ENCODE assay signal across 13 cellular contexts in the genomic region with DNA sequence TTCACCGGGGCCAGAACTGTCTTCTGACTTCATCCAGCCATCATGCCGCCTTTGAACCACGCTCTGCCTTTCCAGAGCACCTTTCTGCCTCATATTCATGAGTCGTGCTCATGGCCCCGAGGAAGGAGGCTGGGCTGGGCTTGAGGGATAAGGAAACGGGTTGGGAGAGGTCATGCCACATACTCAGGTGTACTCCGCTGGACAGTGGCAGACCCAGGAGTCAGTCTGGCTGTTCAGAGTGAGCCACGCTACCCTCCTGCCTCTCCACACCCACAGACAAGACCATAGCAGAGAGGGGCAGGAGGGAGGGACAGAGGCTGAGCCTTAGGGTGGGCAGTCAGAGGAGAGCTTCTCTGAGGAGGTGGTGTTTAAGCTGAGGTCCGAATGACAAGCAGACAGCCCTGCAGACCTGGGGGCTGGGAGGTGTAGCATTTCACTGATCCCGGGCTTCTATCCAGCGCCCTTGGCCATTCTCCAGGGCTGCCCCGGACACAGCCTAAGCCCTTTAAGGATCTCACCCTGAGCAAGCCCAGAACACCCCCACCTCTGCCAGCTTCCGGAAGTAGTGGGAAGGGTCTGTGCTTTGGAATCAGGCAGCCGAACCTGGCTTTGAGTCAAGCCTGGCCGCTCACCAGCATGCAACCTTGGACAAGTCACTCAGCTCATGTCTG.
DNase-seq lines count a peak whose midpoint lies in the region; ATAC-seq, FAIRE-seq and TF ChIP-seq lines count a peak whose summit lies in the region.
"Had no signal": no experiment of that assay in that cellular context is flagged by ENCODE, and none has a peak within 500 bp of the region (broad histone marks: within the 10 kb centered on the region; RNA-seq: fewer than 3 reads in every experiment).

No MANE protein-coding gene starts in this region.

- H3K27me3 ChIP-seq in breast epithelium (no peaks in the 10 kb centered on the region), adrenal gland (no peaks in the 10 kb centered on the region)
- H3K27me3 ChIP-seq: sigmoid colon had no signal

- WGBS in adrenal gland, 4 donors = 41 to 49% (median 47%) methylated on average over 10 to 15 of the region's 15 CpGs

- no peak for ATAC-seq in HG03378 (IDR thresholded peaks at IDR 0.05; ENCODE audit: unreplicated experiment)

- H3K36me3 Mint-ChIP-seq in MCF 10A (ENCODE audit: insufficient read depth, unreplicated experiment) (peaks cover 10% of the 10 kb centered on the region), CD14-positive monocyte (no peaks in the 10 kb centered on the region)

- H3K9me3 Mint-ChIP-seq in MCF 10A (ENCODE audit: unreplicated experiment) = no peaks in the 10 kb centered on the region
- peaks cover 0 to 7% (median 2%) of the 10 kb centered on the region in 7 donors for H3K9me3 Mint-ChIP-seq in CD14-positive monocyte

- no peak overlapping the region for H3K27ac Mint-ChIP-seq in MCF 10A (ENCODE audit: low read depth, unreplicated experiment)
- no peak overlapping the region for H3K27ac Mint-ChIP-seq in CD14-positive monocyte

- H3K4me3 ChIP-seq in breast epithelium (no peak overlapping the region), adrenal gland (no peak overlapping the region), kidney (ENCODE audit: low read length in 2 of 2) (no peak overlapping the region)
- H3K4me3 ChIP-seq: sigmoid colon had no signal

- TF ChIP-seq POLR2A in breast epithelium (IDR thresholded peaks at IDR 0.05) (no peak), adrenal gland (IDR thresholded peaks at IDR 0.05) (no peak)

- H3K4me1 Mint-ChIP-seq in MCF 10A (ENCODE audit: insufficient read depth, unreplicated experiment) = peaks cover 7% of the 10 kb centered on the region
- H3K4me1 Mint-ChIP-seq in CD14-positive monocyte = peaks cover 7% of the 10 kb centered on the region

- FAIRE-seq in kidney (lab: Jason Lieb, UNC) = no peak
- FAIRE-seq in urothelium cell line (lab: Jason Lieb, UNC) = peak; percentile 5
- FAIRE-seq: GM12891, TTC549 had no signal

- H3K36me3 ChIP-seq in breast epithelium = no peaks in the 10 kb centered on the region
- H3K36me3 ChIP-seq in adrenal gland (replicated peaks in 1 of 2) = no peaks in the 10 kb centered on the region
- peaks cover 0 to 4% of the 10 kb centered on the region in 2 donors for H3K36me3 ChIP-seq in kidney (ENCODE audit: control insufficient read depth in 1 of 2, insufficient read depth in 2 of 2, low read length in 2 of 2)
- H3K36me3 ChIP-seq: sigmoid colon had no signal

- POLR2A ChIA-PET in MCF 10A (lab: Yijun Ruan, JAX) = no interaction called here

- no peak overlapping the region for H3K9ac ChIP-seq in kidney (ENCODE audit: low read length in 2 of 2)

- no peak overlapping the region for H3K27ac ChIP-seq in breast epithelium
- peak overlapping the region in 1 of 5 donors; percentile 16 for H3K27ac ChIP-seq in adrenal gland
- no peak overlapping the region for H3K27ac ChIP-seq in kidney (ENCODE audit: low read depth in 2 of 2, low read length in 2 of 2)

- H3K9me3 ChIP-seq in breast epithelium = no peaks in the 10 kb centered on the region
- no peaks in the 10 kb centered on the region for H3K9me3 ChIP-seq in adrenal gland (replicated peaks in 1 of 3)
- no peaks in the 10 kb centered on the region for H3K9me3 ChIP-seq in kidney (ENCODE audit: control insufficient read depth in 1 of 2, low read length in 2 of 2)

- intact Hi-C loops in MCF 10A (cut with micrococcal nuclease) = no loop called here
- intact Hi-C loops in breast epithelium (cut with DNase I; ENCODE audit: low total_unique reads) = no loop called here
- intact Hi-C loops in adrenal gland (cut with DNase I) = no loop called here
- intact Hi-C loops in kidney (cut with DNase I) = no loop called here
- intact Hi-C loops in CD14-positive monocyte (cut with micrococcal nuclease) = no loop called here

- H3K4me1 ChIP-seq in breast epithelium (peaks cover 0 to 4% of the 10 kb centered on the region in 2 donors), adrenal gland (replicated peaks in 1 of 2) (peaks cover 8 to 9% of the 10 kb centered on the region in 2 donors), kidney (ENCODE audit: control insufficient read depth in 1 of 2, insufficient read depth in 1 of 2, low read depth in 1 of 2, low read length in 2 of 2) (peaks cover 9 to 13% of the 10 kb centered on the region in 2 donors)

- no TSS peak for BruUV-seq in MCF 10A (replicated peaks; lab: Mats Ljungman, UMichigan)

- DNase-seq in MCF 10A (ENCODE audit: unreplicated experiment) = peak; percentile 82
- no peak for DNase-seq in breast epithelium (ENCODE audit: low spot score in 2 of 2)
- DNase-seq in adrenal gland = peak; percentile 26 to 63 (median 54)
- DNase-seq in kidney = peak; percentile 85
- no peak for DNase-seq in urothelium cell line (ENCODE audit: low spot score)
- DNase-seq in COLO829 (ENCODE audit: low spot score) = no peak
- no peak for DNase-seq in CD14-positive monocyte (ENCODE audit: low spot score)
- DNase-seq: activated CD8-positive, alpha-beta memory T cell treated with anti-CD3 and anti-CD28 coated beads, Interleukin-2, amount 50 U/mL, for 48 hours; DMS53; sigmoid colon had no signal

- CTCF ChIA-PET in MCF 10A (lab: Yijun Ruan, JAX) = interaction anchor here (0.6 to 1.7 kb wide), 2 partner anchors 117 to 165 kb away, joined by 3 to 6 read pairs; no protein-coding TSS in a partner anchor

- H3K4me3 Mint-ChIP-seq in MCF 10A (ENCODE audit: unreplicated experiment) (no peak overlapping the region), CD14-positive monocyte (no peak overlapping the region)

- no peaks in the 10 kb centered on the region for H3K27me3 Mint-ChIP-seq in MCF 10A (ENCODE audit: insufficient read depth, unreplicated experiment)
- peaks cover 0 to 6% (median 5%) of the 10 kb centered on the region in 3 donors for H3K27me3 Mint-ChIP-seq in CD14-positive monocyte (ENCODE audit: low read depth in 3 of 3)

- TF ChIP-seq CTCF in MCF 10A (IDR thresholded peaks at IDR 0.05; ENCODE audit: unreplicated experiment) (no peak), breast epithelium (IDR thresholded peaks at IDR 0.05) (no peak), adrenal gland (IDR thresholded peaks at IDR 0.05) (no peak), kidney (IDR thresholded peaks at IDR 0.05; ENCODE audit: borderline replicate concordance, extremely low read depth, insufficient read depth) (no peak), CD14-positive monocyte (IDR thresholded peaks at IDR 0.05) (no peak)

Comparison
In these comparisons a context has a peak if more than half of its experiments do, and no peak if none do; other contexts are left out.
1. DNase-seq: peak in MCF 10A (single experiment), adrenal gland (7 of 7) and kidney (single experiment); none in breast epithelium (0 of 2), urothelium cell line (single experiment), COLO829 (single experiment) and CD14-positive monocyte (single experiment).